In the genomic region with DNA sequence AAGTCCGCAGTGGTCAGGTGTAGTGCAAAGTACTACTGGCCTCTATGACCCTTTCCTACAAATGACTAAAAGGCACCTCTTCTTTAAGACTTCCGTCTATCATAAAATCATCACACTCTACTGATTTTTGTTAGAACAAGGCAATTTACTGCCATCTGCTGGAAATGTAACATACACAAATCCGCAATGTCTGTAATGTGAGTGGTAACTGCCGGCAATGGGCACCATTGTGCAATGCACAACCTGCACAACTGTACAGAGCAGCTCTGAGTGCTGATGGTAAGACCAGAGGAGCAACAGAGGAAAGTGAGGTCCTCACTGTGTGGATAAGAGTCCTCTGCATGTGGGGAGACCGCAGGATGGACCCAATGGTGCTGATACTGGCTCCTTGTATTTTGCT, we compare ENCODE assay signal across 9 cellular contexts.
DNase-seq lines count a peak whose midpoint lies in the region; ATAC-seq, FAIRE-seq and TF ChIP-seq lines count a peak whose summit lies in the region.
"Had no signal": no experiment of that assay in that cellular context is flagged by ENCODE, and none has a peak within 500 bp of the region (broad histone marks: within the 10 kb centered on the region; RNA-seq: fewer than 3 reads in every experiment).

No MANE protein-coding gene starts in this region.

- FAIRE-seq in urothelium cell line (lab: Jason Lieb, UNC), result no peak
- FAIRE-seq: G401.6 had no signal

- no peak overlapping the region for H3K27ac ChIP-seq in heart right ventricle
- no peak overlapping the region for H3K27ac ChIP-seq in transverse colon

- H3K36me3 ChIP-seq in heart right ventricle (no peaks in the 10 kb centered on the region), transverse colon (no peaks in the 10 kb centered on the region)

- intact Hi-C loops in heart right ventricle (cut with DNase I), result loop anchor here in 1 of 10 donors (10.0 kb wide), 1 partner anchor 1391 kb away; no protein-coding TSS in a partner anchor
- intact Hi-C loops in cardiac septum (cut with DNase I), result no loop called here
- intact Hi-C loops in transverse colon (cut with DNase I; ENCODE audit: low total_unique reads), result no loop called here

- H3K9me3 ChIP-seq in heart right ventricle (no peaks in the 10 kb centered on the region), transverse colon (no peaks in the 10 kb centered on the region)

- peak in 1 of 8 donors; percentile 53 for ATAC-seq in heart right ventricle

- peak in 6 of 9 donors; percentile 23 to 48 (median 26) for TF ChIP-seq CTCF in heart right ventricle (IDR thresholded peaks at IDR 0.05)
- peak; percentile 44 for TF ChIP-seq CTCF in fibroblast of pulmonary artery (IDR thresholded peaks at IDR 0.05; ENCODE audit: low read length, missing control alignments)
- TF ChIP-seq CTCF in transverse colon (IDR thresholded peaks at IDR 0.05), result peak in 1 of 5 experiments; percentile 9

- H3K4me3 ChIP-seq in heart right ventricle (no peak overlapping the region), fibroblast of pulmonary artery (replicated peaks; ENCODE audit: low read depth, low read length) (no peak overlapping the region), transverse colon (no peak overlapping the region)

- 62 to 68% methylated on average over 5 of the region's 5 CpGs for WGBS in heart right ventricle, 2 donors
- WGBS in transverse colon (ENCODE audit: low coverage in 1 of 2), 2 donors, result 28 to 53% methylated on average over 3 to 5 of the region's 5 CpGs

- DNase-seq in heart right ventricle (no peak), cardiac septum (ENCODE audit: low spot score) (no peak), NCI-H748 treated with DMSO at 0.1 percent for 48 hours (lab: John Stamatoyannopoulos, UW) (peak; percentile 33), fibroblast of pulmonary artery (ENCODE audit: low read depth) (peak; percentile 65), urothelium cell line (ENCODE audit: low spot score) (peak; percentile 54), transverse colon (no peak), 8988T (no peak), NCI-H2081 treated with DMSO at 0.1 percent for 48 hours (lab: John Stamatoyannopoulos, UW) (no peak)

- peaks cover 0 to 2% (median 0%) of the 10 kb centered on the region in 7 donors for H3K27me3 ChIP-seq in heart right ventricle
- H3K27me3 ChIP-seq in transverse colon, result no peaks in the 10 kb centered on the region

- in situ Hi-C loops in transverse colon (cut with MboI; ENCODE audit: low pct_ligation_motif_present in 1 of 4, low pct_unique_long_range_greater_than_20kb in 1 of 4, low sequenced_read_pairs in 3 of 4), result no loop called here

- no peak for TF ChIP-seq EP300 in transverse colon (IDR thresholded peaks at IDR 0.05; ENCODE audit: low read depth)

- TF ChIP-seq POLR2A in transverse colon (IDR thresholded peaks at IDR 0.05), result no peak

- H3K4me1 ChIP-seq in heart right ventricle, result no peaks in the 10 kb centered on the region
- no peaks in the 10 kb centered on the region for H3K4me1 ChIP-seq in transverse colon

Comparison
In these comparisons a context has a peak if more than half of its experiments do, and no peak if none do; other contexts are left out.
1. DNase-seq: peak in NCI-H748 treated with DMSO at 0.1 percent for 48 hours (single experiment), fibroblast of pulmonary artery (single experiment) and urothelium cell line (single experiment); none in heart right ventricle (0 of 2), cardiac septum (single experiment), transverse colon (single experiment), 8988T (single experiment) and NCI-H2081 treated with DMSO at 0.1 percent for 48 hours (single experiment).